ENCODE assay signal across 2 cellular contexts in the genomic region with DNA sequence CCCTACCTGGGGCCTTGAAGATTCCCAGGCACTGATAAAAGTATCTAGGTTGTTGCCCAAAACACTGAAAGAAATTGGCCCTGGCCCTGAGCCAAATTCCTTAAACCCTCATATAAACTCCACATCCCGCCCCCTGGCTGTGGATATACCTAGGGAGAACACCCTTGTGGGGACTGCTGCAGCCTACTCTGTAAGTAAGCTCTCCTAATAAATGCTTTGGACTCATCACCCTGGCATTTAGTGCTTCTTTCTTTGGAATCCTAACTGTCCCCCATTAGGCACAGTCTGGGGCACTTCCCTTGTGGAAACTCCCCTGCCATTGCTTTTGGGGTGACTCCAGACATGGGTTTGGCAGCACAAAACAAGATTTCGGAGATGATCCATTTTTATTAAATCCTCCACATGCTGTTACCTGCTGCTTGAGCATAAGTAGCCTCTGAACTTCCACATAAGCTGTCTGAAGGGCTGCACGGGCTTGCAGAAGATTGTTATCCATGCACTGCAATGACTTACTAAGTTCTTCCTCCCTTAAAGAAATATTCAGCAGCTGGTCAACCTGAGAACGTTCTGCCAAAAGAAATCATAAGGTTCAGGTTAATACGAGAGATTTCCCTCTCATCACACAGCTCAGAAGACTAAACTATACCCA.
TF ChIP-seq lines count a peak whose summit lies in the region.

No MANE protein-coding gene starts in this region.

TF ChIP-seq in SK-N-SH treated with all-trans-retinoic acid at 6 μM for 48 hours, 23 proteins besides CTCF, POLR2A, EP300 and RAD21:
- TF ChIP-seq ISL1 (CRISPR knock-in tag; IDR thresholded peaks at IDR 0.05) (no peak), PPARA (CRISPR knock-in tag; IDR thresholded peaks at IDR 0.05; ENCODE audit: borderline replicate concordance) (no peak), ZNF70 (CRISPR knock-in tag; IDR thresholded peaks at IDR 0.05) (no peak), RARB (CRISPR knock-in tag; IDR thresholded peaks at IDR 0.05) (no peak), TOX (CRISPR knock-in tag; IDR thresholded peaks at IDR 0.05; ENCODE audit: borderline replicate concordance) (no peak), ZNF8 (CRISPR knock-in tag; IDR thresholded peaks at IDR 0.05) (no peak), TCF4 (CRISPR knock-in tag; IDR thresholded peaks at IDR 0.05; ENCODE audit: borderline replicate concordance) (no peak), ZNF565 (CRISPR knock-in tag; conservative IDR thresholded peaks at IDR 0.05; ENCODE audit: low read depth) (no peak), SNAI2 (CRISPR knock-in tag; IDR thresholded peaks at IDR 0.05) (no peak), ARNTL (CRISPR knock-in tag; IDR thresholded peaks at IDR 0.05; ENCODE audit: borderline replicate concordance, low read depth) (no peak), OSR1 (CRISPR knock-in tag; IDR thresholded peaks at IDR 0.05) (no peak), ESRRG (CRISPR knock-in tag; IDR thresholded peaks at IDR 0.05) (no peak), GLIS3 (CRISPR knock-in tag; IDR thresholded peaks at IDR 0.05) (no peak), ZFP3 (CRISPR knock-in tag; IDR thresholded peaks at IDR 0.05) (no peak)
- TF ChIP-seq, protein P1, sequence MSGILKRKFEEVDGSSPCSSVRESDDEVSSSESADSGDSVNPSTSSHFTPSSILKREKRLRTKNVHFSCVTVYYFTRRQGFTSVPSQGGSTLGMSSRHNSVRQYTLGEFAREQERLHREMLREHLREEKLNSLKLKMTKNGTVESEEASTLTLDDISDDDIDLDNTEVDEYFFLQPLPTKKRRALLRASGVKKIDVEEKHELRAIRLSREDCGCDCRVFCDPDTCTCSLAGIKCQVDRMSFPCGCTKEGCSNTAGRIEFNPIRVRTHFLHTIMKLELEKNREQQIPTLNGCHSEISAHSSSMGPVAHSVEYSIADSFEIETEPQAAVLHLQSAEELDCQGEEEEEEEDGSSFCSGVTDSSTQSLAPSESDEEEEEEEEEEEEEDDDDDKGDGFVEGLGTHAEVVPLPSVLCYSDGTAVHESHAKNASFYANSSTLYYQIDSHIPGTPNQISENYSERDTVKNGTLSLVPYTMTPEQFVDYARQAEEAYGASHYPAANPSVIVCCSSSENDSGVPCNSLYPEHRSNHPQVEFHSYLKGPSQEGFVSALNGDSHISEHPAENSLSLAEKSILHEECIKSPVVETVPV (CRISPR knock-in tag; IDR thresholded peaks at IDR 0.05): no peak
- TF ChIP-seq, protein P2, sequence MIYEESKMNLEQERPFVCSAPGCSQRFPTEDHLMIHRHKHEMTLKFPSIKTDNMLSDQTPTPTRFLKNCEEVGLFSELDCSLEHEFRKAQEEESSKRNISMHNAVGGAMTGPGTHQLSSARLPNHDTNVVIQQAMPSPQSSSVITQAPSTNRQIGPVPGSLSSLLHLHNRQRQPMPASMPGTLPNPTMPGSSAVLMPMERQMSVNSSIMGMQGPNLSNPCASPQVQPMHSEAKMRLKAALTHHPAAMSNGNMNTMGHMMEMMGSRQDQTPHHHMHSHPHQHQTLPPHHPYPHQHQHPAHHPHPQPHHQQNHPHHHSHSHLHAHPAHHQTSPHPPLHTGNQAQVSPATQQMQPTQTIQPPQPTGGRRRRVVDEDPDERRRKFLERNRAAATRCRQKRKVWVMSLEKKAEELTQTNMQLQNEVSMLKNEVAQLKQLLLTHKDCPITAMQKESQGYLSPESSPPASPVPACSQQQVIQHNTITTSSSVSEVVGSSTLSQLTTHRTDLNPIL (CRISPR knock-in tag; IDR thresholded peaks at IDR 0.05; ENCODE audit: low read depth): no peak
- TF ChIP-seq, protein P3, sequence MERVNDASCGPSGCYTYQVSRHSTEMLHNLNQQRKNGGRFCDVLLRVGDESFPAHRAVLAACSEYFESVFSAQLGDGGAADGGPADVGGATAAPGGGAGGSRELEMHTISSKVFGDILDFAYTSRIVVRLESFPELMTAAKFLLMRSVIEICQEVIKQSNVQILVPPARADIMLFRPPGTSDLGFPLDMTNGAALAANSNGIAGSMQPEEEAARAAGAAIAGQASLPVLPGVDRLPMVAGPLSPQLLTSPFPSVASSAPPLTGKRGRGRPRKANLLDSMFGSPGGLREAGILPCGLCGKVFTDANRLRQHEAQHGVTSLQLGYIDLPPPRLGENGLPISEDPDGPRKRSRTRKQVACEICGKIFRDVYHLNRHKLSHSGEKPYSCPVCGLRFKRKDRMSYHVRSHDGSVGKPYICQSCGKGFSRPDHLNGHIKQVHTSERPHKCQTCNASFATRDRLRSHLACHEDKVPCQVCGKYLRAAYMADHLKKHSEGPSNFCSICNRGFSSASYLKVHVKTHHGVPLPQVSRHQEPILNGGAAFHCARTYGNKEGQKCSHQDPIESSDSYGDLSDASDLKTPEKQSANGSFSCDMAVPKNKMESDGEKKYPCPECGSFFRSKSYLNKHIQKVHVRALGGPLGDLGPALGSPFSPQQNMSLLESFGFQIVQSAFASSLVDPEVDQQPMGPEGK (CRISPR knock-in tag; IDR thresholded peaks at IDR 0.05; ENCODE audit: borderline replicate concordance): no peak
- TF ChIP-seq, protein P4, sequence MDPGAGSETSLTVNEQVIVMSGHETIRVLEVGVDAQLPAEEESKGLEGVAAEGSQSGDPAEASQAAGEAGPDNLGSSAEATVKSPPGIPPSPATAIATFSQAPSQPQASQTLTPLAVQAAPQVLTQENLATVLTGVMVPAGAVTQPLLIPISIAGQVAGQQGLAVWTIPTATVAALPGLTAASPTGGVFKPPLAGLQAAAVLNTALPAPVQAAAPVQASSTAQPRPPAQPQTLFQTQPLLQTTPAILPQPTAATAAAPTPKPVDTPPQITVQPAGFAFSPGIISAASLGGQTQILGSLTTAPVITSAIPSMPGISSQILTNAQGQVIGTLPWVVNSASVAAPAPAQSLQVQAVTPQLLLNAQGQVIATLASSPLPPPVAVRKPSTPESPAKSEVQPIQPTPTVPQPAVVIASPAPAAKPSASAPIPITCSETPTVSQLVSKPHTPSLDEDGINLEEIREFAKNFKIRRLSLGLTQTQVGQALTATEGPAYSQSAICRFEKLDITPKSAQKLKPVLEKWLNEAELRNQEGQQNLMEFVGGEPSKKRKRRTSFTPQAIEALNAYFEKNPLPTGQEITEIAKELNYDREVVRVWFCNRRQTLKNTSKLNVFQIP (CRISPR knock-in tag; IDR thresholded peaks at IDR 0.05; ENCODE audit: borderline replicate concordance, low read depth): no peak
TF ChIP-seq in SK-N-SH treated with all-trans-retinoic acid at 6 μM for 48 hours: peak in this region for 0.

TF ChIP-seq in SK-N-SH, 30 proteins besides CTCF, POLR2A, EP300 and RAD21:
- no peak for TF ChIP-seq YY1 (IDR thresholded peaks at IDR 0.05; ENCODE audit: low read depth)
- no peak for TF ChIP-seq NFIC (IDR thresholded peaks at IDR 0.05; ENCODE audit: borderline replicate concordance)
- no peak for TF ChIP-seq RFX5 (IDR thresholded peaks at IDR 0.05; ENCODE audit: low read length)
- no peak for TF ChIP-seq MXI1 (IDR thresholded peaks at IDR 0.05; ENCODE audit: low read depth, low read length)
- no peak for TF ChIP-seq TCF12 (IDR thresholded peaks at IDR 0.05)
